Comparison of ENCODE assay signal across 17 cellular contexts in the genomic region with DNA sequence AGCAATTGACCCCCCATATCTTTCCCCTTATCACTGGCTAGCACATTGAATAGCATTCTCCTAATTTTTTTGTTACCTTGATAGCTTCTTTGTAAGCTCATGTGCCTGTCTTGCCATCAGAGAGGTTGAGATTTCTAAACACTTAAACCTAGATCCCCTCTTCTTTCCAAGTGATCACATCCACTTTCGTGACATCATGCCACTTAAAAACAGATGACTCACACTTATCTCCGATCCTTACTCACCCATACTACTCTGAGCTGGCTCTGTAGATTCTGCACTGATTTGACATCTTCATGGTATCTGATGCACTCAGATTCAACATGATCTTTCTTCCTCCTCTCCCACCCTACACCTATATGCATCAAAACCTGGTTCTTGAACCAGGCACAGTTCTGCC. TPM values are rescaled to one million over a fixed set of nuclear protein-coding genes. Genes with fewer than 3 reads are reported as not detected.
DNase-seq lines count a peak whose midpoint lies in the region; ATAC-seq, FAIRE-seq and TF ChIP-seq lines count a peak whose summit lies in the region.
"Had no signal": no experiment of that assay in that cellular context is flagged by ENCODE, and none has a peak within 500 bp of the region (broad histone marks: within the 10 kb centered on the region; RNA-seq: fewer than 3 reads in every experiment).

No MANE protein-coding gene starts in this region.

- TF ChIP-seq CTCF in A549 (IDR thresholded peaks at IDR 0.05), result no peak

- no peak for TF ChIP-seq POLR2A in A549 (IDR thresholded peaks at IDR 0.05; ENCODE audit: low read length)

- no peak for FAIRE-seq in A549 (lab: Jason Lieb, UNC)
- FAIRE-seq: GM18507 had no signal

- CTCF ChIA-PET in A549 (lab: Yijun Ruan, JAX), result interaction anchor here (0.6 to 1.8 kb wide), 2 partner anchors 11 to 18 kb away, joined by 3 to 8 read pairs; partner anchors contain the start of genes GPR137C and TXNDC16

- no peak overlapping the region for H3K27ac ChIP-seq in A549
- H3K27ac ChIP-seq: BLaER1 treated with 17β-estradiol and CSF1 and Interleukin-3, amounts not matched to agents 10 nM and 100 nM; KMS-11 had no signal

- H3K4me2 ChIP-seq in A549, result no peak overlapping the region
- H3K4me2 ChIP-seq: BLaER1 treated with 17β-estradiol and CSF1 and Interleukin-3, amounts not matched to agents 10 nM and 100 nM; KMS-11 had no signal

- peaks cover 3% of the 10 kb centered on the region; the same call in 1 of the 3 replicates for H3K9me3 ChIP-seq in A549

- no peak for TF ChIP-seq EP300 in A549 (IDR thresholded peaks at IDR 0.05)

- DNase-seq in A549 (ENCODE audit: low read depth in 1 of 2, low spot score in 1 of 2) (no peak), ELR (ENCODE audit: low read depth) (peak; percentile 83), RPMI7951 (ENCODE audit: low read depth) (peak; percentile 66), fibroblast of peridontal ligament (ENCODE audit: extremely low read depth) (peak; percentile 71), NCI-H2171 treated with DMSO at 0.1 percent for 48 hours (lab: John Stamatoyannopoulos, UW) (no peak), RPMI8226 (no peak)
- DNase-seq: activated CD4-positive, alpha-beta T cell treated with anti-CD3 and anti-CD28 coated beads, Interleukin-2, amount 10 ng/mL, durations not matched to agents 7 days and 5 days; activated gamma-delta T cell; central memory CD4-positive, alpha-beta T cell; GDM1; stimulated activated CD4-positive, alpha-beta T cell treated with anti-CD3 and anti-CD28 coated beads, Interleukin-4, amount 100 ng/mL, for 1 hour; stimulated activated naive CD4-positive, alpha-beta T cell treated with Interleukin-2 at 50 U/mL for 16 hours had no signal

- WGBS in A549 (ENCODE audit: missing lambda C conversion rate), result 4% methylated on average over 2 of the region's 2 CpGs

- POLR2A ChIA-PET in A549 (lab: Yijun Ruan, JAX), result interaction anchor here (1.7 kb wide), 1 partner anchor 11 kb away, joined by 7 read pairs; the partner anchor contains the start of genes GPR137C and TXNDC16

- no peaks in the 10 kb centered on the region for H3K4me1 ChIP-seq in A549
- H3K4me1 ChIP-seq: BLaER1 treated with 17β-estradiol and CSF1 and Interleukin-3, amounts not matched to agents 10 nM and 100 nM had no signal

- TF ChIP-seq RAD21 in A549 (conservative IDR thresholded peaks at IDR 0.05 in 1 of 2, IDR thresholded peaks at IDR 0.05 in 1 of 2), result no peak

- H3K4me3 ChIP-seq in A549, result no peak overlapping the region
- H3K4me3 ChIP-seq: BLaER1 treated with 17β-estradiol and CSF1 and Interleukin-3, amounts not matched to agents 10 nM and 100 nM had no signal

- ATAC-seq in A549 (peak; percentile 38 to 62; a peak in 2 of 6 replicates), HG03442 (IDR thresholded peaks at IDR 0.05; ENCODE audit: unreplicated experiment) (no peak), GM19467 (IDR thresholded peaks at IDR 0.05; ENCODE audit: unreplicated experiment) (no peak)

TF ChIP-seq in A549, 52 proteins besides CTCF, POLR2A, EP300 and RAD21:
- TF ChIP-seq MAZ (IDR thresholded peaks at IDR 0.05; ENCODE audit: borderline replicate concordance, low read depth, low read length), result no peak
- TF ChIP-seq CHD2 (IDR thresholded peaks at IDR 0.05; ENCODE audit: low read length, partially characterized antibody), result no peak
- TF ChIP-seq ZC3H11A (IDR thresholded peaks at IDR 0.05), result no peak
- no peak for TF ChIP-seq FOSL2 (IDR thresholded peaks at IDR 0.05)
- TF ChIP-seq FOSL2 (CRISPR knock-in tag; IDR thresholded peaks at IDR 0.05), result peak; percentile 56; the same call in 1 of the 2 replicates
- no peak for TF ChIP-seq ESRRA (IDR thresholded peaks at IDR 0.05; ENCODE audit: borderline replicate concordance, low read length)

RNA-seq across cellular contexts. Expression of gene GPR137C, which starts 10.5 kb away (rescaled TPM):
- polyA plus RNA-seq in A549 (2011; rRNA removed) (0.19 and 0.21 TPM in 2 replicates), A549 (2017; fragmentation: RNase III; extraction: RNeasy Plus Mini Kit Qiagen cat#74134 plus additional on column Dnase treatment) (0.14 to 0.27 TPM (median 0.22 TPM) in 3 replicates)
- 0.04 TPM in 2 replicates for polyA plus RNA-seq in A549 (2012; cell fraction: cytosol; rRNA removed)
- 0.02 TPM in 2 replicates for polyA plus RNA-seq in A549 (2012; cell fraction: nucleus; rRNA removed)
- 0.29 and 0.41 TPM in 2 replicates for polyA minus RNA-seq in A549 (2011; rRNA and poly(A)+ RNA removed)
- total RNA-seq in RPMI7951 (2014; rRNA removed; shearing (Covaris generic)), result 0.49 and 1.1 TPM in 2 replicates

RNA-seq across cellular contexts. Expression of gene TXNDC16, which starts 10.8 kb away (rescaled TPM):
- polyA plus RNA-seq in A549 (2011; rRNA removed) (2.2 and 3.0 TPM in 2 replicates), A549 (2017; fragmentation: RNase III; extraction: RNeasy Plus Mini Kit Qiagen cat#74134 plus additional on column Dnase treatment) (1.1 to 1.4 TPM (median 1.2 TPM) in 3 replicates)
- polyA plus RNA-seq in A549 (2012; cell fraction: cytosol; rRNA removed), result 0.36 and 0.39 TPM in 2 replicates
- polyA plus RNA-seq in A549 (2012; cell fraction: nucleus; rRNA removed), result 0.34 and 0.54 TPM in 2 replicates
- 1.0 and 1.9 TPM in 2 replicates for polyA minus RNA-seq in A549 (2011; rRNA and poly(A)+ RNA removed)
- 2.4 and 2.8 TPM in 2 replicates for total RNA-seq in RPMI7951 (2014; rRNA removed; shearing (Covaris generic))

Comparison
In these comparisons a context has a peak if more than half of its experiments do, and no peak if none do; other contexts are left out.
1. ATAC-seq: peak in A549 (2 of 2); none in HG03442 (single experiment) and GM19467 (single experiment).
2. DNase-seq: peak in ELR (single experiment), RPMI7951 (single experiment) and fibroblast of peridontal ligament (single experiment); none in A549 (0 of 2), NCI-H2171 treated with DMSO at 0.1 percent for 48 hours (single experiment) and RPMI8226 (single experiment).